ENCODE assay signal across 8 cellular contexts in genomic region chr20:43666376-43667328, GRCh38. TPM values are rescaled to one million over a fixed set of nuclear protein-coding genes. Genes with fewer than 3 reads are reported as not detected.
A peak's percentile ranks its signal among the peaks of the same experiment; 100 is the strongest.
DNase-seq lines count a peak whose midpoint lies in the region; ATAC-seq and TF ChIP-seq lines count a peak whose summit lies in the region.

Gene MYBL2 (plus strand): TSS chr20:43667114. CDS start chr20:43667284, 170 bp downstream.

- no peaks in the 10 kb centered on the region for H3K9me3 Mint-ChIP-seq in H9
- no peaks in the 10 kb centered on the region for H3K9me3 Mint-ChIP-seq in T-cell
- no peaks in the 10 kb centered on the region for H3K9me3 Mint-ChIP-seq in activated naive CD8-positive, alpha-beta T cell treated with anti-CD3 and anti-CD28 coated beads, Interleukin-2, amount 10 ng/mL, durations not matched to agents 7 days and 5 days

- H3K27me3 Mint-ChIP-seq in H9 (ENCODE audit: low read depth): peaks cover 21% of the 10 kb centered on the region
- peaks cover 18 to 30% of the 10 kb centered on the region in 2 donors for H3K27me3 Mint-ChIP-seq in T-cell
- peaks cover 3% of the 10 kb centered on the region for H3K27me3 Mint-ChIP-seq in activated naive CD8-positive, alpha-beta T cell treated with anti-CD3 and anti-CD28 coated beads, Interleukin-2, amount 10 ng/mL, durations not matched to agents 7 days and 5 days

- H2AK5ac ChIP-seq in H9 (ENCODE audit: insufficient read length, low read length): no peak within 1 kb of the TSS

- H2BK12ac ChIP-seq in H9 (ENCODE audit: insufficient read length, low read depth, low read length): no peak within 1 kb of the TSS

- no peak within 1 kb of the TSS for H4K8ac ChIP-seq in H9 (replicated peaks; ENCODE audit: insufficient read length, low read depth, low read length)

- peaks cover 6% of the 10 kb centered on the region for H3K23me2 ChIP-seq in H9 (ENCODE audit: insufficient read length, low read depth, low read length, poor library complexity, severe bottlenecking)

- peak; percentile 92 to 97 (median 94) for ATAC-seq in T-cell (replicated peaks in 1 of 4)
- peak; percentile 88 for ATAC-seq in activated naive CD8-positive, alpha-beta T cell treated with anti-CD3 and anti-CD28 coated beads, Interleukin-2, amount 10 ng/mL, durations not matched to agents 7 days and 5 days (ENCODE audit: low read depth)

- no peak within 1 kb of the TSS for H4K91ac ChIP-seq in H9 (ENCODE audit: insufficient read length, low read depth, low read length)

- TF ChIP-seq POLR2A in GM10847 (IDR thresholded peaks at IDR 0.05; ENCODE audit: extremely low read depth, insufficient read length): peak; percentile 82

- no peak within 1 kb of the TSS for H2BK5ac ChIP-seq in H9 (ENCODE audit: insufficient read length, low read length)

- no peak within 1 kb of the TSS for H2BK20ac ChIP-seq in H9 (ENCODE audit: low read depth, low read length, poor library complexity, severe bottlenecking)

- H3K27me3 ChIP-seq in H9 (ENCODE audit: insufficient read depth, low read length): no peaks in the 10 kb centered on the region; the same call in 1 of the 2 replicates

- H3K4ac ChIP-seq in H9 (ENCODE audit: low read depth, low read length): no peak within 1 kb of the TSS

- no peak within 1 kb of the TSS for H2AFZ ChIP-seq in H9 (ENCODE audit: low read length)

- no peak for TF ChIP-seq CTCF in H9 (conservative IDR thresholded peaks at IDR 0.05)

- H3K4me3 Mint-ChIP-seq in H9 (peak within 1 kb of the TSS; percentile 87 to 93), T-cell (peak within 1 kb of the TSS; percentile 56 to 70 (median 65))
- peak within 1 kb of the TSS; percentile 86 for H3K4me3 Mint-ChIP-seq in activated naive CD8-positive, alpha-beta T cell treated with anti-CD3 and anti-CD28 coated beads, Interleukin-2, amount 10 ng/mL, durations not matched to agents 7 days and 5 days

- H3K4me1 Mint-ChIP-seq in H9: peaks cover 3 to 8% of the 10 kb centered on the region in 2 experiments; a peak in 3 of 4 replicates
- peaks cover 0 to 11% (median 4%) of the 10 kb centered on the region in 3 donors for H3K4me1 Mint-ChIP-seq in T-cell
- H3K4me1 Mint-ChIP-seq in activated naive CD8-positive, alpha-beta T cell treated with anti-CD3 and anti-CD28 coated beads, Interleukin-2, amount 10 ng/mL, durations not matched to agents 7 days and 5 days: peaks cover 12% of the 10 kb centered on the region

- H3K9ac ChIP-seq in H9 (ENCODE audit: extremely low read depth, insufficient read length, low read length): peak within 1 kb of the TSS; percentile 70

- H3K18ac ChIP-seq in H9 (ENCODE audit: insufficient read length, low read depth, low read length): peak within 1 kb of the TSS; percentile 79

- no peak within 1 kb of the TSS for H3K56ac ChIP-seq in H9 (ENCODE audit: insufficient read length, low read depth, low read length)

- no peak within 1 kb of the TSS for H3K23ac ChIP-seq in H9 (ENCODE audit: insufficient read length, low read depth, low read length)

- peak within 1 kb of the TSS; percentile 87 for H3K14ac ChIP-seq in H9 (ENCODE audit: insufficient read depth, low read length)

- H4K5ac ChIP-seq in H9 (ENCODE audit: insufficient read length, low read depth, low read length): no peak within 1 kb of the TSS

- no CpG with 5 or more reads among the region's 90 CpGs for WGBS in H9 (ENCODE audit: extremely low coverage, insufficient read length, low lambda C conversion rate)

- H3K36me3 Mint-ChIP-seq in H9 (ENCODE audit: insufficient read depth in 1 of 3, low read depth in 3 of 3): peaks cover 4 to 20% (median 16%) of the 10 kb centered on the region in 3 experiments; a peak in 6 of 7 replicates
- no peaks in the 10 kb centered on the region for H3K36me3 Mint-ChIP-seq in T-cell
- H3K36me3 Mint-ChIP-seq in activated naive CD8-positive, alpha-beta T cell treated with anti-CD3 and anti-CD28 coated beads, Interleukin-2, amount 10 ng/mL, durations not matched to agents 7 days and 5 days: no peaks in the 10 kb centered on the region

- H3K79me1 ChIP-seq in H9 (ENCODE audit: insufficient read depth, low read depth, low read length, poor library complexity, severe bottlenecking): peaks cover 8% of the 10 kb centered on the region

- H3K4me1 ChIP-seq in H9 (ENCODE audit: insufficient read depth, low read length): no peaks in the 10 kb centered on the region

- no peak within 1 kb of the TSS for H3K27ac ChIP-seq in H9 (ENCODE audit: insufficient read length, low read depth, low read length)

- peaks cover 10% of the 10 kb centered on the region; the same call in 1 of the 2 replicates for H3K79me2 ChIP-seq in H9 (ENCODE audit: insufficient read depth, low read length)

- POLR2A ChIA-PET in T-cell (lab: Charles Lee): no interaction called here
- POLR2A ChIA-PET in activated naive CD8-positive, alpha-beta T cell treated with anti-CD3 and anti-CD28 coated beads, Interleukin-2, amount 10 ng/mL, durations not matched to agents 7 days and 5 days (lab: Charles Lee): interaction anchor here (0.7 to 1.1 kb wide), 4 partner anchors 16 to 209 kb away, joined by 3 to 9 read pairs (median 6); partner anchors contain the start of gene SRSF6

- no peaks in the 10 kb centered on the region for H3K9me3 ChIP-seq in H9 (ENCODE audit: control insufficient read depth, low read depth, low read length)

- no peak within 1 kb of the TSS for H3T11ph ChIP-seq in H9 (ENCODE audit: low read length)

- H3K4me2 ChIP-seq in H9 (ENCODE audit: insufficient read depth, insufficient read length, low read length): peak within 1 kb of the TSS; percentile 84

- CTCF ChIA-PET in T-cell (lab: Charles Lee): interaction anchor here (0.6 to 0.7 kb wide), 3 partner anchors 76 to 185 kb away, joined by 3 to 9 read pairs (median 3); partner anchors contain the start of gene IFT52 (in 1 of the 2)

- H2BK120ac ChIP-seq in H9 (ENCODE audit: low read depth, low read length, poor library complexity, severe bottlenecking): no peak within 1 kb of the TSS

- H4K20me1 ChIP-seq in H9 (ENCODE audit: control insufficient read depth, insufficient read depth, insufficient read length): no peaks in the 10 kb centered on the region

- H3K27ac Mint-ChIP-seq in H9 (peak within 1 kb of the TSS in 2 of 3 experiments; percentile 95 to 98; a peak in 3 of 7 replicates), T-cell (no peak within 1 kb of the TSS)
- peak within 1 kb of the TSS; percentile 75 for H3K27ac Mint-ChIP-seq in activated naive CD8-positive, alpha-beta T cell treated with anti-CD3 and anti-CD28 coated beads, Interleukin-2, amount 10 ng/mL, durations not matched to agents 7 days and 5 days

- no peak within 1 kb of the TSS for H2BK15ac ChIP-seq in H9 (ENCODE audit: low read depth, low read length)

- DNase-seq in H9: peak; percentile 87
- peak; percentile 73 for DNase-seq in M059J (ENCODE audit: low read depth)
- DNase-seq in T-cell: peak; percentile 35 to 71 (median 60)
- peak; percentile 83 for DNase-seq in activated naive CD8-positive, alpha-beta T cell treated with anti-CD3 and anti-CD28 coated beads, Interleukin-2, amount 10 ng/mL, durations not matched to agents 7 days and 5 days
- peak; percentile 63 for DNase-seq in hepatic stellate cell (ENCODE audit: low spot score)
- peak; percentile 64 for DNase-seq in stimulated activated CD4-positive, alpha-beta T cell treated with anti-CD3 and anti-CD28 coated beads, Interleukin-12 subunit alpha, Interleukin-12 subunit beta, amount 100 ng/mL, for 4 hours
- DNase-seq in Ammon's horn (ENCODE audit: low spot score): no peak

RNA-seq across cellular contexts. Expression of gene MYBL2, which starts in this region (rescaled TPM):
- total RNA-seq in H9 (2021) (159 and 165 TPM in 2 replicates), T-cell (1 to 10 TPM; 1.2 to 3.0 (median 1.4) TPM)
- 51.2 and 69.4 TPM in 2 replicates for total RNA-seq in M059J (2014; rRNA removed; shearing (Covaris generic))
- total RNA-seq in activated naive CD8-positive, alpha-beta T cell treated with anti-CD3 and anti-CD28 coated beads, Interleukin-2, amount 10 ng/mL, durations not matched to agents 7 days and 5 days: 10 to 100 TPM; 72.6 to 81.1 TPM

Comparison
In these comparisons a context has a peak if more than half of its experiments do, and no peak if none do; other contexts are left out.
1. RNA of gene MYBL2 (total RNA-seq): 159 to 165 TPM in H9, 72.6 to 81.1 TPM in activated naive CD8-positive, alpha-beta T cell treated with anti-CD3 and anti-CD28 coated beads, Interleukin-2, amount 10 ng/mL, durations not matched to agents 7 days and 5 days and 51.2 to 69.4 TPM in M059J; 1.2 to 3.0 TPM in T-cell; every median in the first group is over 10 times any median in the second.
2. H3K27ac Mint-ChIP-seq: peak in H9 (2 of 3) and activated naive CD8-positive, alpha-beta T cell treated with anti-CD3 and anti-CD28 coated beads, Interleukin-2, amount 10 ng/mL, durations not matched to agents 7 days and 5 days (single experiment); none in T-cell (0 of 2).
3. Peak in every context shown above with its lines, with median percentiles within 50 percentile points of each other: H3K4me3 Mint-ChIP-seq.